ENCODE assay signal across 8 cellular contexts in genomic region chr15:68795298-68795848, GRCh38.
DNase-seq lines count a peak whose midpoint lies in the region; ATAC-seq lines count a peak whose summit lies in the region.

No MANE protein-coding gene starts in this region.

- peak overlapping the region in 1 of 7 experiments; percentile 2 for H3K4me3 ChIP-seq in skin epidermis

- H3K27ac ChIP-seq in skin epidermis, result peak overlapping the region in 19 of 21 experiments; percentile 16 to 79 (median 66)

- peak; percentile 68 for DNase-seq in activated CD4-positive, CD25-positive, alpha-beta regulatory T cell treated with anti-CD3 and anti-CD28 coated beads, Interleukin-2, amount 50 U/mL, for 72 hours
- DNase-seq in cerebellar cortex (ENCODE audit: low spot score) (peak; percentile 95), islet precursor cell (peak; percentile 96), NCI-H128 (lab: John Stamatoyannopoulos, UW; ENCODE audit: unreplicated experiment) (no peak), NCI-H187 treated with DMSO at 0.1 percent for 48 hours (lab: John Stamatoyannopoulos, UW) (no peak)

- ATAC-seq in GM18867 (IDR thresholded peaks at IDR 0.05; ENCODE audit: unreplicated experiment) (peak; percentile 59), HG03280 (IDR thresholded peaks at IDR 0.05; ENCODE audit: unreplicated experiment) (peak; percentile 49)

Comparison
In these comparisons a context has a peak if more than half of its experiments do, and no peak if none do; other contexts are left out.
1. DNase-seq: peak in activated CD4-positive, CD25-positive, alpha-beta regulatory T cell treated with anti-CD3 and anti-CD28 coated beads, Interleukin-2, amount 50 U/mL, for 72 hours (single experiment), cerebellar cortex (single experiment) and islet precursor cell (single experiment); none in NCI-H128 (single experiment) and NCI-H187 treated with DMSO at 0.1 percent for 48 hours (single experiment).